1 cellular context compared by ENCODE assay signal in genomic region chr17:37605813-37606505, GRCh38.
A peak's percentile ranks its signal among the peaks of the same experiment; 100 is the strongest.
TF ChIP-seq lines count a peak whose summit lies in the region.

No MANE protein-coding gene starts in this region.

TF ChIP-seq in HepG2, 621 proteins besides CTCF, POLR2A, EP300 and RAD21 (continued from another document):
- TF ChIP-seq RBFOX2 (IDR thresholded peaks at IDR 0.05; ENCODE audit: low read depth, low read length), result 0 out of 2 replicates have a peak, but pooled peaks have one; percentile 18
- TF ChIP-seq CEBPB (IDR thresholded peaks at IDR 0.05; ENCODE audit: borderline replicate concordance, low read depth, low read length), result peak; percentile 90
TF ChIP-seq in HepG2: peak in this region for 2.
